ENCODE assay signal across 2 cellular contexts in genomic region chr3:149604125-149604851, GRCh38.
TF ChIP-seq lines count a peak whose summit lies in the region.

No MANE protein-coding gene starts in this region.

TF ChIP-seq in A549, 52 proteins besides CTCF, POLR2A, EP300 and RAD21:
- no peak for TF ChIP-seq ELK1 (IDR thresholded peaks at IDR 0.05; ENCODE audit: low read depth, low read length)
- TF ChIP-seq JUN (IDR thresholded peaks at IDR 0.05), result no peak
- TF ChIP-seq HDAC2 (IDR thresholded peaks at IDR 0.05), result no peak

TF ChIP-seq in HCT116, 20 proteins besides CTCF, POLR2A, EP300 and RAD21:
- TF ChIP-seq ZFX (IDR thresholded peaks at IDR 0.05), result no peak
